8 cellular contexts compared by ENCODE assay signal in genomic region chr5:142107729-142108431, GRCh38. TPM values are rescaled to one million over a fixed set of nuclear protein-coding genes. Genes with fewer than 3 reads are reported as not detected.
DNase-seq lines count a peak whose midpoint lies in the region; ATAC-seq and TF ChIP-seq lines count a peak whose summit lies in the region.

No MANE protein-coding gene starts in this region.

- DNase-seq in putamen (ENCODE audit: low spot score) (no peak), NCI-H524 (lab: John Stamatoyannopoulos, UW) (no peak), GM13977 (ENCODE audit: low spot score) (no peak)

- peak overlapping the region in 4 of 11 experiments; percentile 88 to 93 (median 91); a peak in 5 of 22 replicates for H3K27ac ChIP-seq in BLaER1 treated with 17β-estradiol and CSF1 and Interleukin-3, amounts not matched to agents 10 nM and 100 nM
- H3K27ac ChIP-seq in OCI-LY3 (ENCODE audit: low read length) (no peak overlapping the region), ectodermal cell (ENCODE audit: insufficient read depth, low read depth, low read length, poor library complexity, severe bottlenecking) (no peak overlapping the region), neural cell (ENCODE audit: low read length) (peak overlapping the region; percentile 92)

- no peak for TF ChIP-seq EP300 in neural cell (conservative IDR thresholded peaks at IDR 0.05; ENCODE audit: poor library complexity, severe bottlenecking)

- H2AFZ ChIP-seq in OCI-LY3 (ENCODE audit: low read depth, low read length) (peak overlapping the region; percentile 93), neural cell (ENCODE audit: low read depth, low read length) (peak overlapping the region; percentile 56)

- peak overlapping the region in 7 of 10 experiments; percentile 76 to 93 (median 79); a peak in 12 of 20 replicates for H3K4me3 ChIP-seq in BLaER1 treated with 17β-estradiol and CSF1 and Interleukin-3, amounts not matched to agents 10 nM and 100 nM
- H3K4me3 ChIP-seq in OCI-LY3 (ENCODE audit: low read length) (peak overlapping the region; percentile 84), ectodermal cell (ENCODE audit: insufficient read depth, low read depth, low read length) (peak overlapping the region; percentile 81), neural cell (ENCODE audit: low read length) (peak overlapping the region; percentile 77)

- H3K9me2 ChIP-seq in neural cell (ENCODE audit: insufficient read depth, low read length) = no peaks in the 10 kb centered on the region

- TF ChIP-seq CTCF in OCI-LY3 (IDR thresholded peaks at IDR 0.05; ENCODE audit: low read depth, low read length) (no peak), neural cell (IDR thresholded peaks at IDR 0.05; ENCODE audit: poor library complexity, severe bottlenecking) (no peak), GM13977 (IDR thresholded peaks at IDR 0.05; ENCODE audit: extremely low read depth, insufficient read depth, missing control alignments) (no peak)

- peaks cover 15 to 27% (median 23%) of the 10 kb centered on the region in 10 experiments for H3K4me1 ChIP-seq in BLaER1 treated with 17β-estradiol and CSF1 and Interleukin-3, amounts not matched to agents 10 nM and 100 nM
- H3K4me1 ChIP-seq in OCI-LY3 (ENCODE audit: low read length) = peaks cover 16% of the 10 kb centered on the region
- H3K4me1 ChIP-seq in ectodermal cell (ENCODE audit: control insufficient read depth, insufficient read depth, low read length) = no peaks in the 10 kb centered on the region

- H3K27me3 ChIP-seq in BLaER1 treated with 17β-estradiol and CSF1 and Interleukin-3, amounts not matched to agents 10 nM and 100 nM = peaks cover 0 to 45% (median 39%) of the 10 kb centered on the region in 11 experiments; a peak in 19 of 22 replicates
- H3K27me3 ChIP-seq in OCI-LY3 (ENCODE audit: low read depth, low read length) = 0 out of 2 replicates have a peak, but pooled peaks cover 3% of the 10 kb centered on the region
- peaks cover 17% of the 10 kb centered on the region for H3K27me3 ChIP-seq in ectodermal cell (ENCODE audit: control insufficient read depth, insufficient read depth, low read length, poor library complexity, severe bottlenecking)
- H3K27me3 ChIP-seq in neural cell (ENCODE audit: insufficient read depth, low read depth, low read length) = no peaks in the 10 kb centered on the region

- ATAC-seq in GM19023 (IDR thresholded peaks at IDR 0.05; ENCODE audit: unreplicated experiment) = no peak

- H3K9me3 ChIP-seq in BLaER1 treated with 17β-estradiol and CSF1 and Interleukin-3, amounts not matched to agents 10 nM and 100 nM (replicated peaks in 1 of 11) = no peaks in the 10 kb centered on the region
- H3K9me3 ChIP-seq in OCI-LY3 (ENCODE audit: insufficient read depth, low read length) = no peaks in the 10 kb centered on the region
- H3K9me3 ChIP-seq in ectodermal cell (ENCODE audit: control insufficient read depth, low read length) = no peaks in the 10 kb centered on the region
- no peaks in the 10 kb centered on the region for H3K9me3 ChIP-seq in neural cell (ENCODE audit: low read length)

- in situ Hi-C loops in GM13977 (cut with MboI; ENCODE audit: low pct_unique_long_range_greater_than_20kb, low sequenced_read_pairs, unreplicated experiment) = no loop called here

- peak overlapping the region; percentile 84 to 97 (median 91); a peak in 21 of 22 replicates for H3K4me2 ChIP-seq in BLaER1 treated with 17β-estradiol and CSF1 and Interleukin-3, amounts not matched to agents 10 nM and 100 nM
- H3K4me2 ChIP-seq in OCI-LY3 (ENCODE audit: low read length) (peak overlapping the region; percentile 97), neural cell (ENCODE audit: low read length) (peak overlapping the region; percentile 30)

- H3K79me2 ChIP-seq in OCI-LY3 (ENCODE audit: low read length) = peaks cover 35% of the 10 kb centered on the region
- H3K79me2 ChIP-seq in neural cell (replicated peaks; ENCODE audit: insufficient read depth, low read length) = peaks cover 35% of the 10 kb centered on the region

- H3K36me3 ChIP-seq in BLaER1 treated with 17β-estradiol and CSF1 and Interleukin-3, amounts not matched to agents 10 nM and 100 nM = no peaks in the 10 kb centered on the region
- H3K36me3 ChIP-seq in OCI-LY3 (replicated peaks; ENCODE audit: low read depth, low read length) (peaks cover 4% of the 10 kb centered on the region), ectodermal cell (ENCODE audit: control insufficient read depth, insufficient read depth, low read length) (no peaks in the 10 kb centered on the region), neural cell (ENCODE audit: insufficient read depth, low read length) (no peaks in the 10 kb centered on the region)

- TF ChIP-seq RAD21 in neural cell (conservative IDR thresholded peaks at IDR 0.05) = no peak

- H4K20me1 ChIP-seq in BLaER1 treated with 17β-estradiol and CSF1 and Interleukin-3, amounts not matched to agents 10 nM and 100 nM = peaks cover 0 to 35% (median 9%) of the 10 kb centered on the region in 11 experiments; a peak in 10 of 22 replicates
- H4K20me1 ChIP-seq in OCI-LY3 (ENCODE audit: insufficient read depth, low read length) (peaks cover 23% of the 10 kb centered on the region), neural cell (ENCODE audit: insufficient read depth) (no peaks in the 10 kb centered on the region)

- peak overlapping the region in 8 of 11 experiments; percentile 86 to 99 (median 90); a peak in 13 of 22 replicates for H3K9ac ChIP-seq in BLaER1 treated with 17β-estradiol and CSF1 and Interleukin-3, amounts not matched to agents 10 nM and 100 nM
- peak overlapping the region; percentile 53; the same call in 1 of the 2 replicates for H3K9ac ChIP-seq in OCI-LY3 (ENCODE audit: low read length)
- peak overlapping the region; percentile 89 for H3K9ac ChIP-seq in neural cell (ENCODE audit: low read length)

- 76 to 78% methylated on average over 11 of the region's 11 CpGs for WGBS in ectodermal cell, 2 experiments

- peaks cover 5% of the 10 kb centered on the region for H3F3A ChIP-seq in neural cell (ENCODE audit: insufficient read depth, low read length, poor library complexity, severe bottlenecking)

TF ChIP-seq in neural cell, 6 proteins besides CTCF, POLR2A, EP300 and RAD21:
- TF ChIP-seq MXI1 (conservative IDR thresholded peaks at IDR 0.05; ENCODE audit: poor library complexity, severe bottlenecking) = no peak
- no peak for TF ChIP-seq SMC3 (conservative IDR thresholded peaks at IDR 0.05; ENCODE audit: poor library complexity)

RNA-seq across cellular contexts. Expression of gene NDFIP1, which starts 0.7 kb away (rescaled TPM):
- 36.8 TPM for polyA plus RNA-seq in ectodermal cell (2013, experiment 1 of 4)
- polyA plus RNA-seq in ectodermal cell (2013, experiment 2 of 4) = 37.1 TPM
- 29.7 TPM for polyA plus RNA-seq in ectodermal cell (2013, experiment 3 of 4)
- 32.2 TPM for polyA plus RNA-seq in ectodermal cell (2013, experiment 4 of 4)
- polyA plus RNA-seq in neural cell = 99.7 and 102 TPM in 2 replicates
- polyA minus RNA-seq in neural cell = 140 and 144 TPM in 2 replicates

Comparison
In these comparisons a context has a peak if more than half of its experiments do, and no peak if none do; other contexts are left out.
1. H3K4me2 ChIP-seq: peak in every context shown above with its lines; median percentile 97 in OCI-LY3; 91 in BLaER1 treated with 17β-estradiol and CSF1 and Interleukin-3, amounts not matched to agents 10 nM and 100 nM; 30 in neural cell.